8 cellular contexts compared by ENCODE assay signal in genomic region chr3:4977889-4978258, GRCh38. TPM values are rescaled to one million over a fixed set of nuclear protein-coding genes. Genes with fewer than 3 reads are reported as not detected.
DNase-seq lines count a peak whose midpoint lies in the region; ATAC-seq and TF ChIP-seq lines count a peak whose summit lies in the region.

No MANE protein-coding gene starts in this region.

- POLR2A ChIA-PET in activated CD8-positive, alpha-beta T cell treated with anti-CD3 and anti-CD28 coated beads, Interleukin-2, amount 10 ng/mL, durations not matched to agents 7 days and 5 days (lab: Charles Lee) = interaction anchor here (0.8 to 13.1 kb wide), 24 partner anchors 9 to 485 kb away, joined by 3 to 737 read pairs (median 13); partner anchors contain the start of gene ITPR1

- peak; percentile 0 for ATAC-seq in HG02852 (IDR thresholded peaks at IDR 0.05; ENCODE audit: unreplicated experiment)
- ATAC-seq in activated CD8-positive, alpha-beta T cell treated with anti-CD3 and anti-CD28 coated beads, Interleukin-2, amount 10 ng/mL, durations not matched to agents 7 days and 5 days = peak; percentile 7

- H3K27ac Mint-ChIP-seq in activated CD8-positive, alpha-beta T cell treated with anti-CD3 and anti-CD28 coated beads, Interleukin-2, amount 10 ng/mL, durations not matched to agents 7 days and 5 days = peak overlapping the region; percentile 96

- CTCF ChIA-PET in activated CD8-positive, alpha-beta T cell treated with anti-CD3 and anti-CD28 coated beads, Interleukin-2, amount 10 ng/mL, durations not matched to agents 7 days and 5 days (lab: Charles Lee) = interaction anchor here (1.2 to 13.2 kb wide), 15 partner anchors 9 to 308 kb away, joined by 3 to 272 read pairs (median 14); no protein-coding TSS in a partner anchor

- no peaks in the 10 kb centered on the region for H3K27me3 Mint-ChIP-seq in activated CD8-positive, alpha-beta T cell treated with anti-CD3 and anti-CD28 coated beads, Interleukin-2, amount 10 ng/mL, durations not matched to agents 7 days and 5 days (ENCODE audit: low read depth)

- no peaks in the 10 kb centered on the region for H3K9me3 ChIP-seq in skeletal muscle tissue (ENCODE audit: control insufficient read depth in 3 of 3, low read length in 3 of 3)

- H3K27ac ChIP-seq in skeletal muscle tissue (ENCODE audit: low read depth, low read length) = peak overlapping the region; percentile 100

- H3K27me3 ChIP-seq in skeletal muscle tissue (ENCODE audit: control insufficient read depth in 3 of 3, insufficient read depth in 3 of 3, low read length in 3 of 3) = no peaks in the 10 kb centered on the region

- peaks cover 52% of the 10 kb centered on the region for H3K36me3 Mint-ChIP-seq in activated CD8-positive, alpha-beta T cell treated with anti-CD3 and anti-CD28 coated beads, Interleukin-2, amount 10 ng/mL, durations not matched to agents 7 days and 5 days (ENCODE audit: low read depth)

- DNase-seq in AG09309 (ENCODE audit: low read depth) (no peak), foreskin melanocyte (peak; percentile 65), DMS53 treated with DMSO at 0.1 percent for 48 hours (lab: John Stamatoyannopoulos, UW; ENCODE audit: unreplicated experiment) (no peak), DMS53 (lab: John Stamatoyannopoulos, UW) (no peak), activated gamma-delta T cell (lab: John Stamatoyannopoulos, UW) (no peak)
- no peak for DNase-seq in activated CD8-positive, alpha-beta T cell treated with anti-CD3 and anti-CD28 coated beads, Interleukin-2, amount 10 ng/mL, durations not matched to agents 7 days and 5 days

- H3K9ac ChIP-seq in skeletal muscle tissue (ENCODE audit: low read depth in 1 of 3, low read length in 3 of 3) = peak overlapping the region; percentile 99 to 100 (median 100)

- H3K9me3 Mint-ChIP-seq in activated CD8-positive, alpha-beta T cell treated with anti-CD3 and anti-CD28 coated beads, Interleukin-2, amount 10 ng/mL, durations not matched to agents 7 days and 5 days (ENCODE audit: insufficient read depth) = peaks cover 8% of the 10 kb centered on the region

- H3K4me1 Mint-ChIP-seq in activated CD8-positive, alpha-beta T cell treated with anti-CD3 and anti-CD28 coated beads, Interleukin-2, amount 10 ng/mL, durations not matched to agents 7 days and 5 days (ENCODE audit: low read depth) = peaks cover 38% of the 10 kb centered on the region

- peaks cover 14 to 27% (median 21%) of the 10 kb centered on the region in 3 donors for H3K36me3 ChIP-seq in skeletal muscle tissue (ENCODE audit: control insufficient read depth in 3 of 3, insufficient read depth in 3 of 3, low read length in 3 of 3)

- TF ChIP-seq CTCF in AG09309 (IDR thresholded peaks at IDR 0.05; ENCODE audit: control insufficient read depth, insufficient read depth, low read depth, low read length, missing control alignments) = no peak

- H3K4me3 Mint-ChIP-seq in activated CD8-positive, alpha-beta T cell treated with anti-CD3 and anti-CD28 coated beads, Interleukin-2, amount 10 ng/mL, durations not matched to agents 7 days and 5 days = peak overlapping the region; percentile 91

- H3K4me1 ChIP-seq in skeletal muscle tissue (ENCODE audit: control insufficient read depth in 3 of 3, insufficient read depth in 3 of 3, low read length in 3 of 3) = peaks cover 21 to 41% (median 33%) of the 10 kb centered on the region in 3 donors

- H3K4me3 ChIP-seq in AG09309 (ENCODE audit: control insufficient read depth, low read depth, low read length) = peak overlapping the region; percentile 32
- peak overlapping the region; percentile 78 to 81 (median 80) for H3K4me3 ChIP-seq in skeletal muscle tissue (ENCODE audit: low read length in 3 of 3)

RNA-seq across cellular contexts. Expression of gene BHLHE40, which starts 1.4 kb away (rescaled TPM):
- total RNA-seq in activated CD8-positive, alpha-beta T cell treated with anti-CD3 and anti-CD28 coated beads, Interleukin-2, amount 10 ng/mL, durations not matched to agents 7 days and 5 days = 100 to 1,000 TPM; 209 to 219 TPM
- total RNA-seq in skeletal muscle tissue = 11.0 TPM

Comparison
In these comparisons a context has a peak if more than half of its experiments do, and no peak if none do; other contexts are left out.
1. RNA of gene BHLHE40, which starts 1.4 kb away (total RNA-seq): 209 to 219 TPM in activated CD8-positive, alpha-beta T cell treated with anti-CD3 and anti-CD28 coated beads, Interleukin-2, amount 10 ng/mL, durations not matched to agents 7 days and 5 days; 11.0 TPM in skeletal muscle tissue (single experiment); every median in the first group is over 10 times any median in the second.